8 cellular contexts compared by ENCODE assay signal in genomic region chr15:50354838-50355611, GRCh38. TPM values are rescaled to one million over a fixed set of nuclear protein-coding genes. Genes with fewer than 3 reads are reported as not detected.
DNase-seq lines count a peak whose midpoint lies in the region; ATAC-seq and TF ChIP-seq lines count a peak whose summit lies in the region.

TSS of gene GABPB1 (minus strand) at chr15:50355198. CDS start at chr15:50309798, 45,400 bp downstream.

- H3K27ac ChIP-seq in AG04450 (ENCODE audit: low read depth, low read length) = peak within 1 kb of the TSS; percentile 100

- DNase-seq in AG04450 (ENCODE audit: low read depth, low spot score) (peak; percentile 88), NCI-H460 (ENCODE audit: extremely low read depth, low read depth) (peak; percentile 77), chondrocyte (ENCODE audit: low spot score) (peak; percentile 95), kidney glomerular epithelial cell (lab: John Stamatoyannopoulos, UW) (peak; percentile 86)
- DNase-seq in activated CD4-positive, alpha-beta T cell treated with anti-CD3 and anti-CD28 coated beads for 36 hours = peak; percentile 94
- peak; percentile 82 to 83 for DNase-seq in stimulated activated CD4-positive, alpha-beta T cell treated with anti-CD3 and anti-CD28 coated beads, Interleukin-15, amount 100 ng/mL, for 48 hours (ENCODE audit: low read depth in 2 of 2)

- no peaks in the 10 kb centered on the region for H3K27me3 Mint-ChIP-seq in activated CD4-positive, alpha-beta T cell treated with anti-CD3 and anti-CD28 coated beads for 36 hours
- H3K27me3 Mint-ChIP-seq in chondrocyte (ENCODE audit: low read depth) = no peaks in the 10 kb centered on the region

- peak within 1 kb of the TSS; percentile 99 for H3K4me3 Mint-ChIP-seq in activated CD4-positive, alpha-beta T cell treated with anti-CD3 and anti-CD28 coated beads for 36 hours
- peak within 1 kb of the TSS; percentile 76 for H3K4me3 Mint-ChIP-seq in chondrocyte (ENCODE audit: unreplicated experiment)

- intact Hi-C loops in activated CD4-positive, alpha-beta T cell treated with anti-CD3 and anti-CD28 coated beads for 36 hours (cut with DNase I, micrococcal nuclease) = loop anchor here (1.0 to 10.0 kb wide), 16 partner anchors 23 to 1662 kb away; partner anchors contain the start of genes TRPM7 (in 2 of the 2), USP8 (in 2 of the 2), AP4E1 (in 1 of the 2) and EID1 (in 1 of the 2)

- no peaks in the 10 kb centered on the region for H3K9me3 Mint-ChIP-seq in activated CD4-positive, alpha-beta T cell treated with anti-CD3 and anti-CD28 coated beads for 36 hours (ENCODE audit: low read depth)
- no peaks in the 10 kb centered on the region for H3K9me3 Mint-ChIP-seq in chondrocyte (ENCODE audit: low read depth)

- H3K4me1 Mint-ChIP-seq in activated CD4-positive, alpha-beta T cell treated with anti-CD3 and anti-CD28 coated beads for 36 hours = peaks cover 44% of the 10 kb centered on the region
- peaks cover 53% of the 10 kb centered on the region for H3K4me1 Mint-ChIP-seq in chondrocyte (ENCODE audit: low read depth)

- peak within 1 kb of the TSS; percentile 88 for H3K4me3 ChIP-seq in AG04450 (ENCODE audit: low read depth, low read length)

- CTCF ChIA-PET in AG04450 (lab: Charles Lee) = no interaction called here
- CTCF ChIA-PET in activated CD4-positive, alpha-beta T cell treated with anti-CD3 and anti-CD28 coated beads for 36 hours (lab: Charles Lee) = interaction anchor here (0.7 kb wide), 2 partner anchors 210 to 1393 kb away, joined by 3 read pairs; no protein-coding TSS in a partner anchor

- peak; percentile 48 for ATAC-seq in GM19023 (IDR thresholded peaks at IDR 0.05; ENCODE audit: unreplicated experiment)
- ATAC-seq in HG03342 (IDR thresholded peaks at IDR 0.05; ENCODE audit: unreplicated experiment) = peak; percentile 41
- peak; percentile 42 for ATAC-seq in activated CD4-positive, alpha-beta T cell treated with anti-CD3 and anti-CD28 coated beads for 36 hours

- peaks cover 67% of the 10 kb centered on the region for H3K36me3 Mint-ChIP-seq in activated CD4-positive, alpha-beta T cell treated with anti-CD3 and anti-CD28 coated beads for 36 hours (ENCODE audit: low read depth)
- H3K36me3 Mint-ChIP-seq in chondrocyte (ENCODE audit: low read depth) = peaks cover 10% of the 10 kb centered on the region

- peak within 1 kb of the TSS; percentile 100 for H3K27ac Mint-ChIP-seq in activated CD4-positive, alpha-beta T cell treated with anti-CD3 and anti-CD28 coated beads for 36 hours
- peak within 1 kb of the TSS; percentile 100 for H3K27ac Mint-ChIP-seq in chondrocyte (ENCODE audit: unreplicated experiment)

- H3K27me3 ChIP-seq in AG04450 (ENCODE audit: control insufficient read depth, insufficient read depth, low read length) = no peaks in the 10 kb centered on the region

- H3K9me3 ChIP-seq in AG04450 (ENCODE audit: control insufficient read depth, insufficient read depth, low read length) = no peaks in the 10 kb centered on the region; the same call in 1 of the 2 replicates

- TF ChIP-seq CTCF in AG04450 (IDR thresholded peaks at IDR 0.05; ENCODE audit: low read depth, low read length) = no peak
- TF ChIP-seq CTCF in chondrocyte (IDR thresholded peaks at IDR 0.05) = no peak

- POLR2A ChIA-PET in AG04450 (lab: Yijun Ruan, JAX) = interaction anchor here (0.6 to 1.5 kb wide), 18 partner anchors 11 to 1477 kb away, joined by 3 to 6 read pairs (median 3); partner anchors contain the start of genes EID1 and USP8
- POLR2A ChIA-PET in activated CD4-positive, alpha-beta T cell treated with anti-CD3 and anti-CD28 coated beads for 36 hours (lab: Charles Lee) = interaction anchor here (0.5 to 1.5 kb wide), 11 partner anchors 8 to 1199 kb away, joined by 3 to 11 read pairs (median 4); partner anchors contain the start of genes COPS2, SLC27A2 and USP8

RNA-seq across cellular contexts. Expression of gene GABPB1, which starts in this region (rescaled TPM):
- polyA plus RNA-seq in AG04450 (2011; rRNA removed) = 24.8 and 29.9 TPM in 2 replicates
- 25.5 and 30.8 TPM in 2 replicates for polyA minus RNA-seq in AG04450 (2011; rRNA and poly(A)+ RNA removed)
- total RNA-seq in NCI-H460 (2014; rRNA removed; shearing (Covaris generic)) = 68.2 and 71.1 TPM in 2 replicates
- polyA plus RNA-seq in NCI-H460 (2014; cell fraction: nucleus; rRNA removed) = 31.7 and 53.8 TPM in 2 replicates
- total RNA-seq in activated CD4-positive, alpha-beta T cell treated with anti-CD3 and anti-CD28 coated beads for 36 hours = 10 to 100 TPM; 46.3 to 53.4 TPM
- total RNA-seq in chondrocyte = 13.1 to 18.1 TPM (median 16.9 TPM) in 3 replicates

Comparison
In these comparisons a context has a peak if more than half of its experiments do, and no peak if none do; other contexts are left out.
1. Peak in every context shown above with its lines: DNase-seq, ATAC-seq, H3K4me3 ChIP-seq and H3K27ac ChIP-seq.